In genomic region chr7:6392712-6393666, GRCh38 we compare ENCODE assay signal across 1 cellular context.
TF ChIP-seq lines count a peak whose summit lies in the region.

No MANE protein-coding gene starts in this region.

TF ChIP-seq in GM23338, 12 proteins besides CTCF, POLR2A, EP300 and RAD21 (continued from another document):
- no peak for TF ChIP-seq ZNF462 (CRISPR knock-in tag; IDR thresholded peaks at IDR 0.05)
- no peak for TF ChIP-seq ZNF114 (CRISPR knock-in tag; IDR thresholded peaks at IDR 0.05)
